Comparison of ENCODE assay signal across 1 cellular context in the genomic region with DNA sequence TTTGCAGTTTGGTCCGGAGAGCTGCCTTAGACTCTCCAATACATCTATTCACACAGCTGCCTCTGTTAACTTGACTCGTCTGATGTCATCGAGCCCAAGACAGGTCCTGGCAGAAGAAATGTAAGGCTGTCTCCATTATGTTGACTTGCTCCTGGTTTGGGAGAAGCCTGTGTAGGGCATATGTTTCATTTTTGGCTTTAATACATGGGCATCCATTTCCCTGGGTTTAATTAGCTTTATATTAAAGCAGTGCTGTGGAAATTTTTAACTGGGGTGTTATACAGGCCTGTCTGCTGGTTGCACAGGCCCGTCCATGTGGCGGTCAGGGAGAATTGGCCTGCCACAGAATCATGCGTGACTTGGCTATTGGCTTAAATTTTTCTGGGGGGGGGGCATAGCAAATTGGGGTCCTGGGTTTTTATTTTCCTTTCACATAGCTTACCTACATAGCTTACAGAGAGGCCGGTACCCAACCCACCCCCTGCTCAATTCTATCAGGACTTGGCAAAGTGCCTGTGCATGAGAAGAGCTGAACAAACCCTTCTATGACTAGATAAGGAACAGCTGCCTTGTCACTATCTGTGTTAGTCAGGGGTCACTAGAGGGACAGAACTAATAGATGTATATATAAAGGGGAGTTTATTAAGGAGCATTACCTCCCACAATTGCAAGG.
TF ChIP-seq lines count a peak whose summit lies in the region.

No MANE protein-coding gene starts in this region.

TF ChIP-seq in K562, 482 proteins besides CTCF, POLR2A, EP300 and RAD21 (continued from another document and continues in another):
- TF ChIP-seq, protein P1, sequence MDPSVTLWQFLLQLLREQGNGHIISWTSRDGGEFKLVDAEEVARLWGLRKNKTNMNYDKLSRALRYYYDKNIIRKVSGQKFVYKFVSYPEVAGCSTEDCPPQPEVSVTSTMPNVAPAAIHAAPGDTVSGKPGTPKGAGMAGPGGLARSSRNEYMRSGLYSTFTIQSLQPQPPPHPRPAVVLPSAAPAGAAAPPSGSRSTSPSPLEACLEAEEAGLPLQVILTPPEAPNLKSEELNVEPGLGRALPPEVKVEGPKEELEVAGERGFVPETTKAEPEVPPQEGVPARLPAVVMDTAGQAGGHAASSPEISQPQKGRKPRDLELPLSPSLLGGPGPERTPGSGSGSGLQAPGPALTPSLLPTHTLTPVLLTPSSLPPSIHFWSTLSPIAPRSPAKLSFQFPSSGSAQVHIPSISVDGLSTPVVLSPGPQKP (CRISPR knock-in tag; IDR thresholded peaks at IDR 0.05), result no peak
- TF ChIP-seq EGR1 (conservative IDR thresholded peaks at IDR 0.05) (no peak), TAF9B (IDR thresholded peaks at IDR 0.05; ENCODE audit: partially characterized antibody) (peak; percentile 46), ARID1B (IDR thresholded peaks at IDR 0.05) (peak; percentile 82), BRF1 (IDR thresholded peaks at IDR 0.05; ENCODE audit: borderline replicate concordance, extremely low read depth, insufficient read length) (no peak), SRF (CRISPR knock-in tag; IDR thresholded peaks at IDR 0.05) (peak in 1 of 2 experiments; percentile 43; a peak in 1 of 4 replicates), NCOA6 (IDR thresholded peaks at IDR 0.05) (no peak), RBM34 (IDR thresholded peaks at IDR 0.05; ENCODE audit: borderline replicate concordance, insufficient read depth, low read length) (no peak), ZNF57 (CRISPR knock-in tag; IDR thresholded peaks at IDR 0.05) (no peak), ZNF217 (CRISPR knock-in tag; IDR thresholded peaks at IDR 0.05) (no peak), ELF4 (CRISPR knock-in tag; IDR thresholded peaks at IDR 0.05) (0 out of 2 replicates have a peak, but pooled peaks have one; percentile 3), SREBF2 (CRISPR knock-in tag; IDR thresholded peaks at IDR 0.05) (no peak), SUPT5H (IDR thresholded peaks at IDR 0.05) (no peak), CBX2 (IDR thresholded peaks at IDR 0.05; ENCODE audit: insufficient read depth, low read length, poor library complexity, severe bottlenecking) (no peak), KHSRP (IDR thresholded peaks at IDR 0.05) (no peak), CBFA2T2 (conservative IDR thresholded peaks at IDR 0.05) (peak; percentile 68), SMARCA4 (IDR thresholded peaks at IDR 0.05) (peak; percentile 79), FOXJ3 (CRISPR knock-in tag; IDR thresholded peaks at IDR 0.05) (no peak), MAZ (CRISPR knock-in tag; conservative IDR thresholded peaks at IDR 0.05 in 1 of 2, IDR thresholded peaks at IDR 0.05 in 1 of 2) (0 out of 4 replicates have a peak, but pooled peaks of 1 of the 2 experiments have one; percentile 29), CEBPB (tag; IDR thresholded peaks at IDR 0.05) (no peak), PTBP1 (IDR thresholded peaks at IDR 0.05; ENCODE audit: low read depth, low read length) (no peak)
- TF ChIP-seq, protein P2, sequence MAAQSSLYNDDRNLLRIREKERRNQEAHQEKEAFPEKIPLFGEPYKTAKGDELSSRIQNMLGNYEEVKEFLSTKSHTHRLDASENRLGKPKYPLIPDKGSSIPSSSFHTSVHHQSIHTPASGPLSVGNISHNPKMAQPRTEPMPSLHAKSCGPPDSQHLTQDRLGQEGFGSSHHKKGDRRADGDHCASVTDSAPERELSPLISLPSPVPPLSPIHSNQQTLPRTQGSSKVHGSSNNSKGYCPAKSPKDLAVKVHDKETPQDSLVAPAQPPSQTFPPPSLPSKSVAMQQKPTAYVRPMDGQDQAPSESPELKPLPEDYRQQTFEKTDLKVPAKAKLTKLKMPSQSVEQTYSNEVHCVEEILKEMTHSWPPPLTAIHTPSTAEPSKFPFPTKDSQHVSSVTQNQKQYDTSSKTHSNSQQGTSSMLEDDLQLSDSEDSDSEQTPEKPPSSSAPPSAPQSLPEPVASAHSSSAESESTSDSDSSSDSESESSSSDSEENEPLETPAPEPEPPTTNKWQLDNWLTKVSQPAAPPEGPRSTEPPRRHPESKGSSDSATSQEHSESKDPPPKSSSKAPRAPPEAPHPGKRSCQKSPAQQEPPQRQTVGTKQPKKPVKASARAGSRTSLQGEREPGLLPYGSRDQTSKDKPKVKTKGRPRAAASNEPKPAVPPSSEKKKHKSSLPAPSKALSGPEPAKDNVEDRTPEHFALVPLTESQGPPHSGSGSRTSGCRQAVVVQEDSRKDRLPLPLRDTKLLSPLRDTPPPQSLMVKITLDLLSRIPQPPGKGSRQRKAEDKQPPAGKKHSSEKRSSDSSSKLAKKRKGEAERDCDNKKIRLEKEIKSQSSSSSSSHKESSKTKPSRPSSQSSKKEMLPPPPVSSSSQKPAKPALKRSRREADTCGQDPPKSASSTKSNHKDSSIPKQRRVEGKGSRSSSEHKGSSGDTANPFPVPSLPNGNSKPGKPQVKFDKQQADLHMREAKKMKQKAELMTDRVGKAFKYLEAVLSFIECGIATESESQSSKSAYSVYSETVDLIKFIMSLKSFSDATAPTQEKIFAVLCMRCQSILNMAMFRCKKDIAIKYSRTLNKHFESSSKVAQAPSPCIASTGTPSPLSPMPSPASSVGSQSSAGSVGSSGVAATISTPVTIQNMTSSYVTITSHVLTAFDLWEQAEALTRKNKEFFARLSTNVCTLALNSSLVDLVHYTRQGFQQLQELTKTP (IDR thresholded peaks at IDR 0.05; ENCODE audit: low read depth in 1 of 2, partially characterized antibody in 2 of 2), result peak in 1 of 2 experiments; percentile 94
- TF ChIP-seq, protein P3, sequence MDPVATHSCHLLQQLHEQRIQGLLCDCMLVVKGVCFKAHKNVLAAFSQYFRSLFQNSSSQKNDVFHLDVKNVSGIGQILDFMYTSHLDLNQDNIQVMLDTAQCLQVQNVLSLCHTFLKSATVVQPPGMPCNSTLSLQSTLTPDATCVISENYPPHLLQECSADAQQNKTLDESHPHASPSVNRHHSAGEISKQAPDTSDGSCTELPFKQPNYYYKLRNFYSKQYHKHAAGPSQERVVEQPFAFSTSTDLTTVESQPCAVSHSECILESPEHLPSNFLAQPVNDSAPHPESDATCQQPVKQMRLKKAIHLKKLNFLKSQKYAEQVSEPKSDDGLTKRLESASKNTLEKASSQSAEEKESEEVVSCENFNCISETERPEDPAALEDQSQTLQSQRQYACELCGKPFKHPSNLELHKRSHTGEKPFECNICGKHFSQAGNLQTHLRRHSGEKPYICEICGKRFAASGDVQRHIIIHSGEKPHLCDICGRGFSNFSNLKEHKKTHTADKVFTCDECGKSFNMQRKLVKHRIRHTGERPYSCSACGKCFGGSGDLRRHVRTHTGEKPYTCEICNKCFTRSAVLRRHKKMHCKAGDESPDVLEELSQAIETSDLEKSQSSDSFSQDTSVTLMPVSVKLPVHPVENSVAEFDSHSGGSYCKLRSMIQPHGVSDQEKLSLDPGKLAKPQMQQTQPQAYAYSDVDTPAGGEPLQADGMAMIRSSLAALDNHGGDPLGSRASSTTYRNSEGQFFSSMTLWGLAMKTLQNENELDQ (CRISPR knock-in tag; IDR thresholded peaks at IDR 0.05; ENCODE audit: borderline replicate concordance), result no peak
- TF ChIP-seq, protein P4, sequence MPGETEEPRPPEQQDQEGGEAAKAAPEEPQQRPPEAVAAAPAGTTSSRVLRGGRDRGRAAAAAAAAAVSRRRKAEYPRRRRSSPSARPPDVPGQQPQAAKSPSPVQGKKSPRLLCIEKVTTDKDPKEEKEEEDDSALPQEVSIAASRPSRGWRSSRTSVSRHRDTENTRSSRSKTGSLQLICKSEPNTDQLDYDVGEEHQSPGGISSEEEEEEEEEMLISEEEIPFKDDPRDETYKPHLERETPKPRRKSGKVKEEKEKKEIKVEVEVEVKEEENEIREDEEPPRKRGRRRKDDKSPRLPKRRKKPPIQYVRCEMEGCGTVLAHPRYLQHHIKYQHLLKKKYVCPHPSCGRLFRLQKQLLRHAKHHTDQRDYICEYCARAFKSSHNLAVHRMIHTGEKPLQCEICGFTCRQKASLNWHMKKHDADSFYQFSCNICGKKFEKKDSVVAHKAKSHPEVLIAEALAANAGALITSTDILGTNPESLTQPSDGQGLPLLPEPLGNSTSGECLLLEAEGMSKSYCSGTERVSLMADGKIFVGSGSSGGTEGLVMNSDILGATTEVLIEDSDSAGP (CRISPR knock-in tag; IDR thresholded peaks at IDR 0.05), result no peak
- TF ChIP-seq, protein P5, sequence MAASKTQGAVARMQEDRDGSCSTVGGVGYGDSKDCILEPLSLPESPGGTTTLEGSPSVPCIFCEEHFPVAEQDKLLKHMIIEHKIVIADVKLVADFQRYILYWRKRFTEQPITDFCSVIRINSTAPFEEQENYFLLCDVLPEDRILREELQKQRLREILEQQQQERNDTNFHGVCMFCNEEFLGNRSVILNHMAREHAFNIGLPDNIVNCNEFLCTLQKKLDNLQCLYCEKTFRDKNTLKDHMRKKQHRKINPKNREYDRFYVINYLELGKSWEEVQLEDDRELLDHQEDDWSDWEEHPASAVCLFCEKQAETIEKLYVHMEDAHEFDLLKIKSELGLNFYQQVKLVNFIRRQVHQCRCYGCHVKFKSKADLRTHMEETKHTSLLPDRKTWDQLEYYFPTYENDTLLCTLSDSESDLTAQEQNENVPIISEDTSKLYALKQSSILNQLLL (CRISPR knock-in tag; IDR thresholded peaks at IDR 0.05; ENCODE audit: borderline replicate concordance), result no peak
- TF ChIP-seq, protein P6, sequence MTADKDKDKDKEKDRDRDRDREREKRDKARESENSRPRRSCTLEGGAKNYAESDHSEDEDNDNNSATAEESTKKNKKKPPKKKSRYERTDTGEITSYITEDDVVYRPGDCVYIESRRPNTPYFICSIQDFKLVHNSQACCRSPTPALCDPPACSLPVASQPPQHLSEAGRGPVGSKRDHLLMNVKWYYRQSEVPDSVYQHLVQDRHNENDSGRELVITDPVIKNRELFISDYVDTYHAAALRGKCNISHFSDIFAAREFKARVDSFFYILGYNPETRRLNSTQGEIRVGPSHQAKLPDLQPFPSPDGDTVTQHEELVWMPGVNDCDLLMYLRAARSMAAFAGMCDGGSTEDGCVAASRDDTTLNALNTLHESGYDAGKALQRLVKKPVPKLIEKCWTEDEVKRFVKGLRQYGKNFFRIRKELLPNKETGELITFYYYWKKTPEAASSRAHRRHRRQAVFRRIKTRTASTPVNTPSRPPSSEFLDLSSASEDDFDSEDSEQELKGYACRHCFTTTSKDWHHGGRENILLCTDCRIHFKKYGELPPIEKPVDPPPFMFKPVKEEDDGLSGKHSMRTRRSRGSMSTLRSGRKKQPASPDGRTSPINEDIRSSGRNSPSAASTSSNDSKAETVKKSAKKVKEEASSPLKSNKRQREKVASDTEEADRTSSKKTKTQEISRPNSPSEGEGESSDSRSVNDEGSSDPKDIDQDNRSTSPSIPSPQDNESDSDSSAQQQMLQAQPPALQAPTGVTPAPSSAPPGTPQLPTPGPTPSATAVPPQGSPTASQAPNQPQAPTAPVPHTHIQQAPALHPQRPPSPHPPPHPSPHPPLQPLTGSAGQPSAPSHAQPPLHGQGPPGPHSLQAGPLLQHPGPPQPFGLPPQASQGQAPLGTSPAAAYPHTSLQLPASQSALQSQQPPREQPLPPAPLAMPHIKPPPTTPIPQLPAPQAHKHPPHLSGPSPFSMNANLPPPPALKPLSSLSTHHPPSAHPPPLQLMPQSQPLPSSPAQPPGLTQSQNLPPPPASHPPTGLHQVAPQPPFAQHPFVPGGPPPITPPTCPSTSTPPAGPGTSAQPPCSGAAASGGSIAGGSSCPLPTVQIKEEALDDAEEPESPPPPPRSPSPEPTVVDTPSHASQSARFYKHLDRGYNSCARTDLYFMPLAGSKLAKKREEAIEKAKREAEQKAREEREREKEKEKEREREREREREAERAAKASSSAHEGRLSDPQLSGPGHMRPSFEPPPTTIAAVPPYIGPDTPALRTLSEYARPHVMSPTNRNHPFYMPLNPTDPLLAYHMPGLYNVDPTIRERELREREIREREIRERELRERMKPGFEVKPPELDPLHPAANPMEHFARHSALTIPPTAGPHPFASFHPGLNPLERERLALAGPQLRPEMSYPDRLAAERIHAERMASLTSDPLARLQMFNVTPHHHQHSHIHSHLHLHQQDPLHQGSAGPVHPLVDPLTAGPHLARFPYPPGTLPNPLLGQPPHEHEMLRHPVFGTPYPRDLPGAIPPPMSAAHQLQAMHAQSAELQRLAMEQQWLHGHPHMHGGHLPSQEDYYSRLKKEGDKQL (CRISPR knock-in tag; IDR thresholded peaks at IDR 0.05; ENCODE audit: borderline replicate concordance), result no peak
- TF ChIP-seq, protein P7, sequence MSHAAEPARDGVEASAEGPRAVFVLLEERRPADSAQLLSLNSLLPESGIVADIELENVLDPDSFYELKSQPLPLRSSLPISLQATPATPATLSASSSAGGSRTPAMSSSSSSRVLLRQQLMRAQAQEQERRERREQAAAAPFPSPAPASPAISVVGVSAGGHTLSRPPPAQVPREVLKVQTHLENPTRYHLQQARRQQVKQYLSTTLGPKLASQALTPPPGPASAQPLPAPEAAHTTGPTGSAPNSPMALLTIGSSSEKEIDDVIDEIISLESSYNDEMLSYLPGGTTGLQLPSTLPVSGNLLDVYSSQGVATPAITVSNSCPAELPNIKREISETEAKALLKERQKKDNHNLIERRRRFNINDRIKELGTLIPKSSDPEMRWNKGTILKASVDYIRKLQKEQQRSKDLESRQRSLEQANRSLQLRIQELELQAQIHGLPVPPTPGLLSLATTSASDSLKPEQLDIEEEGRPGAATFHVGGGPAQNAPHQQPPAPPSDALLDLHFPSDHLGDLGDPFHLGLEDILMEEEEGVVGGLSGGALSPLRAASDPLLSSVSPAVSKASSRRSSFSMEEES (CRISPR knock-in tag; IDR thresholded peaks at IDR 0.05), result no peak
- TF ChIP-seq, protein P8, sequence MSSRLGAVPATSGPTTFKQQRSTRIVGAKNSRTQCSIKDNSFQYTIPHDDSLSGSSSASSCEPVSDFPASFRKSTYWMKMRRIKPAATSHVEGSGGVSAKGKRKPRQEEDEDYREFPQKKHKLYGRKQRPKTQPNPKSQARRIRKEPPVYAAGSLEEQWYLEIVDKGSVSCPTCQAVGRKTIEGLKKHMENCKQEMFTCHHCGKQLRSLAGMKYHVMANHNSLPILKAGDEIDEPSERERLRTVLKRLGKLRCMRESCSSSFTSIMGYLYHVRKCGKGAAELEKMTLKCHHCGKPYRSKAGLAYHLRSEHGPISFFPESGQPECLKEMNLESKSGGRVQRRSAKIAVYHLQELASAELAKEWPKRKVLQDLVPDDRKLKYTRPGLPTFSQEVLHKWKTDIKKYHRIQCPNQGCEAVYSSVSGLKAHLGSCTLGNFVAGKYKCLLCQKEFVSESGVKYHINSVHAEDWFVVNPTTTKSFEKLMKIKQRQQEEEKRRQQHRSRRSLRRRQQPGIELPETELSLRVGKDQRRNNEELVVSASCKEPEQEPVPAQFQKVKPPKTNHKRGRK (tag; IDR thresholded peaks at IDR 0.05), result no peak
- TF ChIP-seq, protein P9, sequence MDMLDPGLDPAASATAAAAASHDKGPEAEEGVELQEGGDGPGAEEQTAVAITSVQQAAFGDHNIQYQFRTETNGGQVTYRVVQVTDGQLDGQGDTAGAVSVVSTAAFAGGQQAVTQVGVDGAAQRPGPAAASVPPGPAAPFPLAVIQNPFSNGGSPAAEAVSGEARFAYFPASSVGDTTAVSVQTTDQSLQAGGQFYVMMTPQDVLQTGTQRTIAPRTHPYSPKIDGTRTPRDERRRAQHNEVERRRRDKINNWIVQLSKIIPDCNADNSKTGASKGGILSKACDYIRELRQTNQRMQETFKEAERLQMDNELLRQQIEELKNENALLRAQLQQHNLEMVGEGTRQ (CRISPR knock-in tag; IDR thresholded peaks at IDR 0.05), result no peak
- TF ChIP-seq, protein P10, sequence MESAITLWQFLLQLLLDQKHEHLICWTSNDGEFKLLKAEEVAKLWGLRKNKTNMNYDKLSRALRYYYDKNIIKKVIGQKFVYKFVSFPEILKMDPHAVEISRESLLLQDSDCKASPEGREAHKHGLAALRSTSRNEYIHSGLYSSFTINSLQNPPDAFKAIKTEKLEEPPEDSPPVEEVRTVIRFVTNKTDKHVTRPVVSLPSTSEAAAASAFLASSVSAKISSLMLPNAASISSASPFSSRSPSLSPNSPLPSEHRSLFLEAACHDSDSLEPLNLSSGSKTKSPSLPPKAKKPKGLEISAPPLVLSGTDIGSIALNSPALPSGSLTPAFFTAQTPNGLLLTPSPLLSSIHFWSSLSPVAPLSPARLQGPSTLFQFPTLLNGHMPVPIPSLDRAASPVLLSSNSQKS (CRISPR knock-in tag; IDR thresholded peaks at IDR 0.05), result no peak
